ENCODE assay signal across 8 cellular contexts in the genomic region with DNA sequence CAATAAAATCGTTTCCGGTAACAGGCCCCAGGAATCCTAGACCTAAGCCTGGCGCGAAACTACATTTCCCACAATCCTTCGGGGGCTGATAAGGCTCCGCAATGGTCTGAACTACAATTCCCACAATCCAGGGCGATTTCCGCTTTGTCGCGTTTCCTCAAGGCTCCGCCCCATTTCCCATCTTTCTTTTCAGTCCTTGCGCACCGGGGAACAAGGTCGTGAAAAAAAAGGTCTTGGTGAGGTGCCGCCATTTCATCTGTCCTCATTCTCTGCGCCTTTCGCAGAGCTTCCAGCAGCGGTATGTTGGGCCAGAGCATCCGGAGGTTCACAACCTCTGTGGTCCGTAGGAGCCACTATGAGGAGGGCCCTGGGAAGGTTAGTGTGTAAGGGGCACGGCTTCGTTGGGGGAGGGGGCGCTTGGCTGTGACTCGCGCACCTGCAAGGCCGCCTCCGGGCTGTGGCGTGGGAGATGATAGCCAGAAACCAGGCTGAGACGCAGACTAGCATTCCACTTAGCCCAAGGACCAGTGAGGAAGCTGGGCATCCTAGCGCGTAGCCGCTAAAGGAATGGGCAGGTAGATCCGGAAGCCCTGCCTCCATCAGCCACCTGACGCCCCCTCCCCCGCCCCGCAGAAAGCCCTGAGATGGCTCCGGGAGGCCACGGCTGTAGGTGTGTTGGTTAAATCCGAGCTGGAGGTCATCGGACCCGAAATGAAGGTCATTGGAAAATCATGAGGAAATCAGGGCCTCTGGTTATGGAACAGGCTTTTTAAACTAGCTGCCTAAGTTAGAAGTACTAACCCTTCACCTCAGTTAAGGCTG.
A peak's percentile ranks its signal among the peaks of the same experiment; 100 is the strongest.
DNase-seq lines count a peak whose midpoint lies in the region; ATAC-seq and TF ChIP-seq lines count a peak whose summit lies in the region.

A gene with protein sequence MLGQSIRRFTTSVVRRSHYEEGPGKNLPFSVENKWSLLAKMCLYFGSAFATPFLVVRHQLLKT (plus strand): TSS at position 186 of the 822 bp plus-strand sequence. CDS start 115 bp downstream, at position 301.

- no peak for TF ChIP-seq CTCF in AG09319 (IDR thresholded peaks at IDR 0.05; ENCODE audit: low read depth, low read length)

- ATAC-seq in GM19035 (IDR thresholded peaks at IDR 0.05; ENCODE audit: unreplicated experiment) (peak; percentile 98), HG03354 (IDR thresholded peaks at IDR 0.05; ENCODE audit: poor library complexity, severe bottlenecking, unreplicated experiment) (peak; percentile 97)
- peak; percentile 99 for ATAC-seq in activated CD4-positive, CD25-positive, alpha-beta regulatory T cell treated with anti-CD3 and anti-CD28 coated beads, Interleukin-2, amount 50 U/mL, for 24 hours

- DNase-seq in AG09319 (ENCODE audit: extremely low read depth, low read depth) (peak; percentile 87), NCI-H446 treated with DMSO at 0.1 percent for 48 hours (lab: John Stamatoyannopoulos, UW) (peak; percentile 93), cerebellar cortex (ENCODE audit: low spot score) (peak; percentile 99), iris pigment epithelial cell (ENCODE audit: low read depth) (peak; percentile 96)
- peak; percentile 83 to 87 for DNase-seq in stimulated activated CD4-positive, alpha-beta T cell treated with anti-CD3 and anti-CD28 coated beads, Interleukin-12 subunit alpha, Interleukin-12 subunit beta, amount 100 ng/mL, for 24 hours (ENCODE audit: low read depth in 2 of 2)

Comparison
In these comparisons a context has a peak if more than half of its experiments do, and no peak if none do; other contexts are left out.
1. Peak in every context shown above with its lines: DNase-seq and ATAC-seq.